In genomic region chr4:39407584-39407885, GRCh38 we compare ENCODE assay signal across 2 cellular contexts.
TF ChIP-seq lines count a peak whose summit lies in the region.

No MANE protein-coding gene starts in this region.

TF ChIP-seq in endothelial cell of umbilical vein, 7 proteins besides CTCF, POLR2A, EP300 and RAD21:
- TF ChIP-seq JUN (IDR thresholded peaks at IDR 0.05; ENCODE audit: borderline replicate concordance, insufficient read depth, insufficient read length, low read depth): no peak
- no peak for TF ChIP-seq FOS (IDR thresholded peaks at IDR 0.05; ENCODE audit: borderline replicate concordance, insufficient read depth, low read length)
- no peak for TF ChIP-seq MYC (IDR thresholded peaks at IDR 0.05; ENCODE audit: low read depth, low read length)
- no peak for TF ChIP-seq POLR2AphosphoS5 (IDR thresholded peaks at IDR 0.05; ENCODE audit: insufficient read depth, low read depth, low read length)
- TF ChIP-seq MAX (IDR thresholded peaks at IDR 0.05; ENCODE audit: insufficient read depth, insufficient read length): no peak
- no peak for TF ChIP-seq GATA2 (IDR thresholded peaks at IDR 0.05; ENCODE audit: insufficient read depth, insufficient read length, low read depth, low read length)
TF ChIP-seq in endothelial cell of umbilical vein: peak in this region for 0.

TF ChIP-seq in HepG2, 621 proteins besides CTCF, POLR2A, EP300 and RAD21:
- TF ChIP-seq MLLT10 (CRISPR knock-in tag; IDR thresholded peaks at IDR 0.05): peak; percentile 82; the same call in 1 of the 2 replicates
- TF ChIP-seq AGO2 (optimal IDR thresholded peaks at IDR 0.05; ENCODE audit: low read depth, low read length): peak; percentile 24
- no peak for TF ChIP-seq ZNF687 (CRISPR knock-in tag; IDR thresholded peaks at IDR 0.05)
